In the genomic region with DNA sequence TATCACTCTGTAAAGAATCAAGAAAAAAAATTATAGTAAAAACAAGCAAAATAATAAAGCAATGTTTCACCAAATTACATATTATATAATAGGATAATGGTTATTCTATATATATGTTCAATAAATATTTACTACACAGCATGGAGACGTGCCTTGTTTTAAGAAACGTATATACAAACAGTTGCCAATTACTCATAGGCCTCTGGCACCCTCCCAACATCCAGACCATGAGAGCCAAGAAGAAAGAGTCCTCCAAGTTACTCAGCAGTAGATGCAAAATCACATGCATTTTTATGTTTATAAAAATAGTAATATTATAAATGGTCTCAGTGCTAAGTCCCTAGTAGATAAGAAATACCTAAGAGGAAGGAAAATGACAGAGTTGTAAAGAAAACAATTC, we compare ENCODE assay signal across 17 cellular contexts.
A peak's percentile ranks its signal among the peaks of the same experiment; 100 is the strongest.
DNase-seq lines count a peak whose midpoint lies in the region; ATAC-seq and TF ChIP-seq lines count a peak whose summit lies in the region.
"Had no signal": no experiment of that assay in that cellular context is flagged by ENCODE, and none has a peak within 500 bp of the region (broad histone marks: within the 10 kb centered on the region; RNA-seq: fewer than 3 reads in every experiment).

No MANE protein-coding gene starts in this region.

- peaks cover 28% of the 10 kb centered on the region for H3K4me1 ChIP-seq in GM23248 (ENCODE audit: insufficient read depth)
- peaks cover 0 to 14% of the 10 kb centered on the region in 2 experiments; a peak in 1 of 4 replicates for H3K4me1 ChIP-seq in SK-N-SH (ENCODE audit: control insufficient read depth in 1 of 2, insufficient read depth in 2 of 2, low read depth in 1 of 2, low read length in 1 of 2)
- H3K4me1 ChIP-seq in osteoblast (ENCODE audit: insufficient read depth, low read length), result peaks cover 18% of the 10 kb centered on the region
- H3K4me1 ChIP-seq in HAP-1, result no peaks in the 10 kb centered on the region

- H3K4me3 Mint-ChIP-seq in stimulated activated naive B cell treated with anti-CD40 and anti-IgM and Interleukin-4, amounts not matched to agents 10 μg/mL and 1 μg/mL and 100 μg/mL, for 72 hours, result no peak overlapping the region
- H3K4me3 Mint-ChIP-seq: activated CD4-positive, alpha-beta memory T cell treated with anti-CD3 and anti-CD28 coated beads, Interleukin-2, amount 10 ng/mL, durations not matched to agents 7 days and 5 days had no signal

- H3K27ac Mint-ChIP-seq in stimulated activated naive B cell treated with anti-CD40 and anti-IgM and Interleukin-4, amounts not matched to agents 10 μg/mL and 1 μg/mL and 100 μg/mL, for 72 hours, result no peak overlapping the region
- H3K27ac Mint-ChIP-seq: activated CD4-positive, alpha-beta memory T cell treated with anti-CD3 and anti-CD28 coated beads, Interleukin-2, amount 10 ng/mL, durations not matched to agents 7 days and 5 days had no signal

- no peak for TF ChIP-seq RAD21 in SK-N-SH (IDR thresholded peaks at IDR 0.05; ENCODE audit: low read length)

- H3K4me3 ChIP-seq in GM23248, result no peak overlapping the region
- no peak overlapping the region for H3K4me3 ChIP-seq in SK-N-SH (ENCODE audit: low read depth in 2 of 2, low read length in 1 of 2)
- H3K4me3 ChIP-seq in epithelial cell of esophagus (ENCODE audit: low read length), result no peak overlapping the region
- H3K4me3 ChIP-seq in osteoblast (ENCODE audit: insufficient read depth, low read length), result no peak overlapping the region
- no peak overlapping the region for H3K4me3 ChIP-seq in HAP-1

- H3K27ac ChIP-seq in GM23248 (no peak overlapping the region), SK-N-SH (ENCODE audit: low read depth in 2 of 2, low read length in 1 of 2) (peak overlapping the region in 1 of 2 experiments; percentile 37; a peak in 1 of 4 replicates), osteoblast (ENCODE audit: low read depth, low read length) (peak overlapping the region; percentile 23)
- H3K27ac ChIP-seq: KMS-11 had no signal

- H3K27me3 Mint-ChIP-seq in stimulated activated naive B cell treated with anti-CD40 and anti-IgM and Interleukin-4, amounts not matched to agents 10 μg/mL and 1 μg/mL and 100 μg/mL, for 72 hours, result no peaks in the 10 kb centered on the region
- H3K27me3 Mint-ChIP-seq: activated CD4-positive, alpha-beta memory T cell treated with anti-CD3 and anti-CD28 coated beads, Interleukin-2, amount 10 ng/mL, durations not matched to agents 7 days and 5 days had no signal

- 38 to 52% methylated on average over 2 of the region's 2 CpGs for WGBS in GM23248 (ENCODE audit: low coverage in 1 of 2, low lambda C conversion rate in 2 of 2, missing lambda C conversion rate in 2 of 2), 2 experiments
- WGBS in SK-N-SH (ENCODE audit: low lambda C conversion rate), result 69% methylated on average over 2 of the region's 2 CpGs

- H3K9ac ChIP-seq in GM23248 (no peak overlapping the region), SK-N-SH (no peak overlapping the region)
- H3K9ac ChIP-seq: KMS-11 had no signal

- H3K9me3 Mint-ChIP-seq in stimulated activated naive B cell treated with anti-CD40 and anti-IgM and Interleukin-4, amounts not matched to agents 10 μg/mL and 1 μg/mL and 100 μg/mL, for 72 hours, result no peaks in the 10 kb centered on the region
- H3K9me3 Mint-ChIP-seq: activated CD4-positive, alpha-beta memory T cell treated with anti-CD3 and anti-CD28 coated beads, Interleukin-2, amount 10 ng/mL, durations not matched to agents 7 days and 5 days had no signal

- CTCF ChIA-PET in SK-N-SH (lab: Yijun Ruan, JAX), result no interaction called here

- H3K9me3 ChIP-seq in GM23248 (ENCODE audit: low read depth) (no peaks in the 10 kb centered on the region), SK-N-SH (no peaks in the 10 kb centered on the region), osteoblast (ENCODE audit: low read depth, low read length) (no peaks in the 10 kb centered on the region), HAP-1 (no peaks in the 10 kb centered on the region)

- H3K4me1 Mint-ChIP-seq in stimulated activated naive B cell treated with anti-CD40 and anti-IgM and Interleukin-4, amounts not matched to agents 10 μg/mL and 1 μg/mL and 100 μg/mL, for 72 hours, result peaks cover 8 to 9% of the 10 kb centered on the region in 2 donors
- H3K4me1 Mint-ChIP-seq: activated CD4-positive, alpha-beta memory T cell treated with anti-CD3 and anti-CD28 coated beads, Interleukin-2, amount 10 ng/mL, durations not matched to agents 7 days and 5 days had no signal

- H3K4me2 ChIP-seq in GM23248 (ENCODE audit: unreplicated experiment) (no peak overlapping the region), SK-N-SH (no peak overlapping the region), osteoblast (ENCODE audit: insufficient read depth, low read length) (no peak overlapping the region)
- H3K4me2 ChIP-seq: KMS-11 had no signal

- in situ Hi-C loops in GM23248 (cut with MboI) (no loop called here), HAP-1 (cut with MboI; ENCODE audit: low sequenced_read_pairs) (no loop called here)

- no peak for TF ChIP-seq EP300 in SK-N-SH (IDR thresholded peaks at IDR 0.05; ENCODE audit: borderline replicate concordance in 1 of 2, low read depth in 1 of 2, low read length in 1 of 2)

- H3K36me3 Mint-ChIP-seq in stimulated activated naive B cell treated with anti-CD40 and anti-IgM and Interleukin-4, amounts not matched to agents 10 μg/mL and 1 μg/mL and 100 μg/mL, for 72 hours, result peaks cover 15 to 34% of the 10 kb centered on the region in 2 donors

- H3F3A ChIP-seq in GM23248 (ENCODE audit: insufficient read depth), result peaks cover 25% of the 10 kb centered on the region
- peaks cover 5% of the 10 kb centered on the region for H3F3A ChIP-seq in SK-N-SH (replicated peaks; ENCODE audit: insufficient read depth)

- no peak for ATAC-seq in stimulated activated naive B cell treated with anti-CD40 and anti-IgM and Interleukin-4, amounts not matched to agents 10 μg/mL and 1 μg/mL and 100 μg/mL, for 72 hours (replicated peaks)
- no peak for ATAC-seq in GM18858 (IDR thresholded peaks at IDR 0.05; ENCODE audit: unreplicated experiment)

- H3K79me2 ChIP-seq in GM23248 (ENCODE audit: insufficient read depth) (peaks cover 8% of the 10 kb centered on the region; the same call in 1 of the 2 replicates), SK-N-SH (ENCODE audit: insufficient read depth) (peaks cover 19% of the 10 kb centered on the region; the same call in 1 of the 2 replicates), osteoblast (ENCODE audit: insufficient read depth, low read length) (peaks cover 3% of the 10 kb centered on the region)

- H2AFZ ChIP-seq in GM23248 (no peak overlapping the region), SK-N-SH (ENCODE audit: low read depth) (no peak overlapping the region), osteoblast (ENCODE audit: low read length) (no peak overlapping the region)

- POLR2A ChIA-PET in SK-N-SH (lab: Yijun Ruan, JAX), result no interaction called here

- DNase-seq in GM23248 (peak; percentile 65), SK-N-SH (no peak), epithelial cell of esophagus (ENCODE audit: low read depth) (peak; percentile 81), osteoblast (ENCODE audit: insufficient read length, low spot score, missing footprints) (no peak), HAP-1 (ENCODE audit: low spot score in 2 of 2) (no peak), SW 1271 (lab: John Stamatoyannopoulos, UW) (no peak)
- DNase-seq in stimulated activated naive B cell treated with anti-CD40 and anti-IgM and Interleukin-4, amounts not matched to agents 10 μg/mL and 1 μg/mL and 100 μg/mL, for 72 hours, result no peak
- DNase-seq: activated CD4-positive, alpha-beta memory T cell treated with anti-CD3 and anti-CD28 coated beads, Interleukin-2, amount 10 ng/mL, durations not matched to agents 7 days and 5 days; DMS53; effector CD4-positive, alpha-beta T cell; islet precursor cell; midbrain; NCI-H1436 treated with DMSO at 0.1 percent for 48 hours; small intestine; stimulated activated naive CD4-positive, alpha-beta T cell had no signal

- H3K9me2 ChIP-seq in GM23248 (ENCODE audit: insufficient read depth) (no peaks in the 10 kb centered on the region), SK-N-SH (no peaks in the 10 kb centered on the region)

- H4K20me1 ChIP-seq in GM23248 (ENCODE audit: insufficient read depth) (no peaks in the 10 kb centered on the region; the same call in 1 of the 2 replicates), SK-N-SH (ENCODE audit: insufficient read depth) (no peaks in the 10 kb centered on the region), osteoblast (ENCODE audit: insufficient read depth, low read length) (peaks cover 2% of the 10 kb centered on the region)

- no peak for TF ChIP-seq CTCF in SK-N-SH (IDR thresholded peaks at IDR 0.05)
- no peak for TF ChIP-seq CTCF in epithelial cell of esophagus (IDR thresholded peaks at IDR 0.05; ENCODE audit: insufficient read depth, low read depth, low read length, missing control alignments)
- no peak for TF ChIP-seq CTCF in osteoblast (IDR thresholded peaks at IDR 0.05; ENCODE audit: extremely low read depth, low read depth, low read length)

- H3K36me3 ChIP-seq in GM23248 (ENCODE audit: low read depth) (peaks cover 57% of the 10 kb centered on the region), SK-N-SH (replicated peaks in 1 of 2; ENCODE audit: control insufficient read depth in 1 of 2, insufficient read depth in 2 of 2, low read length in 1 of 2) (peaks cover 55 to 73% of the 10 kb centered on the region in 2 experiments), osteoblast (ENCODE audit: insufficient read depth, low read length) (peaks cover 34% of the 10 kb centered on the region), HAP-1 (replicated peaks) (peaks cover 66% of the 10 kb centered on the region)

- H3K27me3 ChIP-seq in GM23248 (replicated peaks; ENCODE audit: insufficient read depth), result no peaks in the 10 kb centered on the region
- no peaks in the 10 kb centered on the region for H3K27me3 ChIP-seq in SK-N-SH (ENCODE audit: insufficient read depth)
- no peaks in the 10 kb centered on the region for H3K27me3 ChIP-seq in osteoblast (ENCODE audit: insufficient read depth, low read length)
- no peaks in the 10 kb centered on the region for H3K27me3 ChIP-seq in HAP-1 (ENCODE audit: low read depth)

TF ChIP-seq in SK-N-SH, 30 proteins besides CTCF, POLR2A, EP300 and RAD21:
- TF ChIP-seq NFIC (IDR thresholded peaks at IDR 0.05; ENCODE audit: borderline replicate concordance) (peak; percentile 37; the same call in 1 of the 2 replicates), FOSL2 (IDR thresholded peaks at IDR 0.05; ENCODE audit: borderline replicate concordance, low read depth) (no peak)

Comparison
In these comparisons a context has a peak if more than half of its experiments do, and no peak if none do; other contexts are left out.
1. DNase-seq: peak in GM23248 (single experiment) and epithelial cell of esophagus (single experiment); none in SK-N-SH (single experiment), osteoblast (single experiment), stimulated activated naive B cell treated with anti-CD40 and anti-IgM and Interleukin-4, amounts not matched to agents 10 μg/mL and 1 μg/mL and 100 μg/mL, for 72 hours (single experiment), HAP-1 (0 of 2) and SW 1271 (0 of 2).